13 cellular contexts compared by ENCODE assay signal in genomic region chrX:40144576-40144975, GRCh38. TPM values are rescaled to one million over a fixed set of nuclear protein-coding genes. Genes with fewer than 3 reads are reported as not detected.
DNase-seq lines count a peak whose midpoint lies in the region; TF ChIP-seq lines count a peak whose summit lies in the region.
"Had no signal": no experiment of that assay in that cellular context is flagged by ENCODE, and none has a peak within 500 bp of the region (broad histone marks: within the 10 kb centered on the region; RNA-seq: fewer than 3 reads in every experiment).

No MANE protein-coding gene starts in this region.

- no peak overlapping the region for H3K27ac Mint-ChIP-seq in activated naive CD4-positive, alpha-beta T cell treated with anti-CD3 and anti-CD28 coated beads, Interleukin-2, amount 10 ng/mL, durations not matched to agents 7 days and 5 days
- H3K27ac Mint-ChIP-seq: CD4-positive, alpha-beta memory T cell had no signal

- DNase-seq in GM23248: no peak
- no peak for DNase-seq in PC-9
- DNase-seq in activated naive CD4-positive, alpha-beta T cell treated with anti-CD3 and anti-CD28 coated beads, Interleukin-2, amount 10 ng/mL, durations not matched to agents 7 days and 5 days: no peak
- no peak for DNase-seq in amniotic stem cell (lab: John Stamatoyannopoulos, UW)
- DNase-seq in stimulated activated CD4-positive, alpha-beta T cell treated with anti-CD3 and anti-CD28 coated beads, Interleukin-12 subunit alpha, Interleukin-12 subunit beta, amount 100 ng/mL, for 4 hours: no peak
- DNase-seq: activated CD4-positive, CD25-positive, alpha-beta regulatory T cell; activated gamma-delta T cell treated with Interleukin-2 at 50 U/mL for 16 hours; CD4-positive, alpha-beta memory T cell; NCI-H2029 had no signal

- H3K4me2 ChIP-seq in GM23248 (ENCODE audit: unreplicated experiment): peak overlapping the region; percentile 85
- peak overlapping the region; percentile 63; the same call in 1 of the 2 replicates for H3K4me2 ChIP-seq in PC-9
- H3K4me2 ChIP-seq in skeletal muscle satellite cell (ENCODE audit: low read length): peak overlapping the region; percentile 92

- H3K4me1 ChIP-seq in GM23248 (ENCODE audit: insufficient read depth): peaks cover 4% of the 10 kb centered on the region; the same call in 1 of the 2 replicates
- no peaks in the 10 kb centered on the region for H3K4me1 ChIP-seq in PC-9 (replicated peaks; ENCODE audit: insufficient read depth)
- H3K4me1 ChIP-seq in skeletal muscle satellite cell (ENCODE audit: control insufficient read depth, insufficient read depth, low read length): peaks cover 6% of the 10 kb centered on the region
- H3K4me1 ChIP-seq: parathyroid adenoma had no signal

- peaks cover 51% of the 10 kb centered on the region for H3K27me3 Mint-ChIP-seq in activated naive CD4-positive, alpha-beta T cell treated with anti-CD3 and anti-CD28 coated beads, Interleukin-2, amount 10 ng/mL, durations not matched to agents 7 days and 5 days
- H3K27me3 Mint-ChIP-seq: CD4-positive, alpha-beta memory T cell had no signal

- H3K4me3 ChIP-seq in GM23248 (peak overlapping the region; percentile 77), PC-9 (peak overlapping the region; percentile 57; the same call in 1 of the 2 replicates), iPS-11a (ENCODE audit: low read depth, low read length) (peak overlapping the region; percentile 56), skeletal muscle satellite cell (ENCODE audit: low read length) (no peak overlapping the region)

- no peaks in the 10 kb centered on the region for H4K20me1 ChIP-seq in GM23248 (ENCODE audit: insufficient read depth)
- no peaks in the 10 kb centered on the region for H4K20me1 ChIP-seq in PC-9 (ENCODE audit: insufficient read depth)

- CTCF ChIA-PET in PC-9 (lab: Charles Lee): no interaction called here
- CTCF ChIA-PET in activated naive CD4-positive, alpha-beta T cell treated with anti-CD3 and anti-CD28 coated beads, Interleukin-2, amount 10 ng/mL, durations not matched to agents 7 days and 5 days (lab: Charles Lee): no interaction called here

- no peaks in the 10 kb centered on the region for H3K36me3 ChIP-seq in GM23248 (ENCODE audit: low read depth)
- no peaks in the 10 kb centered on the region for H3K36me3 ChIP-seq in PC-9 (ENCODE audit: low read depth)
- no peaks in the 10 kb centered on the region for H3K36me3 ChIP-seq in skeletal muscle satellite cell (ENCODE audit: insufficient read depth, low read length)
- H3K36me3 ChIP-seq: MG63 had no signal

- no peaks in the 10 kb centered on the region for H3K9me3 Mint-ChIP-seq in activated naive CD4-positive, alpha-beta T cell treated with anti-CD3 and anti-CD28 coated beads, Interleukin-2, amount 10 ng/mL, durations not matched to agents 7 days and 5 days
- H3K9me3 Mint-ChIP-seq: CD4-positive, alpha-beta memory T cell had no signal

- H3K9ac ChIP-seq in GM23248 (peak overlapping the region; percentile 84), skeletal muscle satellite cell (ENCODE audit: low read depth, low read length) (peak overlapping the region; percentile 75)
- H3K9ac ChIP-seq: parathyroid adenoma had no signal

- H3K9me3 ChIP-seq in GM23248 (ENCODE audit: low read depth) (no peaks in the 10 kb centered on the region), PC-9 (ENCODE audit: insufficient read depth, low read depth) (no peaks in the 10 kb centered on the region), skeletal muscle satellite cell (replicated peaks; ENCODE audit: low read length) (no peaks in the 10 kb centered on the region)
- H3K9me3 ChIP-seq: MG63 had no signal

- in situ Hi-C loops in GM23248 (cut with MboI): no loop called here

- no TSS peak for BruUV-seq in PC-9 (replicated peaks; lab: Mats Ljungman, UMichigan)

- WGBS in GM23248 (ENCODE audit: low coverage in 1 of 2, low lambda C conversion rate in 2 of 2, missing lambda C conversion rate in 2 of 2), 2 experiments: 36 to 41% methylated on average over 8 to 9 of the region's 9 CpGs

- H3K27ac ChIP-seq in GM23248 (no peak overlapping the region), PC-9 (no peak overlapping the region)
- H3K27ac ChIP-seq: parathyroid adenoma had no signal

- POLR2A ChIA-PET in PC-9 (lab: Charles Lee; ENCODE audit: unreplicated experiment): no interaction called here

- no peak for TF ChIP-seq CTCF in PC-9 (conservative IDR thresholded peaks at IDR 0.05)

- intact Hi-C loops in PC-9 (cut with micrococcal nuclease; ENCODE audit: unreplicated experiment): no loop called here

- no peaks in the 10 kb centered on the region for H3K9me2 ChIP-seq in GM23248 (ENCODE audit: insufficient read depth)
- H3K9me2 ChIP-seq in PC-9 (ENCODE audit: insufficient read depth): no peaks in the 10 kb centered on the region

- no peaks in the 10 kb centered on the region for H3K36me3 Mint-ChIP-seq in activated naive CD4-positive, alpha-beta T cell treated with anti-CD3 and anti-CD28 coated beads, Interleukin-2, amount 10 ng/mL, durations not matched to agents 7 days and 5 days
- H3K36me3 Mint-ChIP-seq: CD4-positive, alpha-beta memory T cell had no signal

- H3K79me2 ChIP-seq in GM23248 (ENCODE audit: insufficient read depth): no peaks in the 10 kb centered on the region
- H3K79me2 ChIP-seq in PC-9 (ENCODE audit: low read depth): no peaks in the 10 kb centered on the region
- H3K79me2 ChIP-seq: parathyroid adenoma had no signal

- H3F3A ChIP-seq in GM23248 (ENCODE audit: insufficient read depth) (no peaks in the 10 kb centered on the region), PC-9 (ENCODE audit: insufficient read depth, low read depth) (no peaks in the 10 kb centered on the region)

- peaks cover 16% of the 10 kb centered on the region for H3K4me1 Mint-ChIP-seq in activated naive CD4-positive, alpha-beta T cell treated with anti-CD3 and anti-CD28 coated beads, Interleukin-2, amount 10 ng/mL, durations not matched to agents 7 days and 5 days

- no peak overlapping the region for H3K4me3 Mint-ChIP-seq in activated naive CD4-positive, alpha-beta T cell treated with anti-CD3 and anti-CD28 coated beads, Interleukin-2, amount 10 ng/mL, durations not matched to agents 7 days and 5 days

- H3K27me3 ChIP-seq in GM23248 (replicated peaks; ENCODE audit: insufficient read depth) (no peaks in the 10 kb centered on the region), PC-9 (ENCODE audit: insufficient read depth, low read depth) (no peaks in the 10 kb centered on the region), skeletal muscle satellite cell (ENCODE audit: control insufficient read depth, insufficient read depth, low read length) (peaks cover 39% of the 10 kb centered on the region)
- H3K27me3 ChIP-seq: MG63 had no signal

- 0 out of 2 replicates have a peak overlapping the region, but pooled peaks have one; percentile 83 for H2AFZ ChIP-seq in GM23248
- no peak overlapping the region for H2AFZ ChIP-seq in PC-9
- H2AFZ ChIP-seq: parathyroid adenoma had no signal

RNA-seq across cellular contexts. Expression of gene BCOR, which starts 46.8 kb away (rescaled TPM):
- total RNA-seq in GM23248 (2014; rRNA removed; shearing (Covaris generic)): 17.6 and 19.7 TPM in 2 replicates
- 9.1 and 10.2 TPM in 2 replicates for polyA plus RNA-seq in GM23248 (2016; fragmentation: Nextera tagmentation; extraction: Ambion mirVana)
- total RNA-seq in PC-9 (2021): 0.68 and 1.5 TPM in 2 replicates
- 5.6 and 7.0 TPM in 2 replicates for total RNA-seq in skeletal muscle satellite cell (2012; rRNA removed)
